Comparison of ENCODE assay signal across 17 cellular contexts in genomic region chr1:195908121-195908520, GRCh38.
DNase-seq lines count a peak whose midpoint lies in the region; ATAC-seq, FAIRE-seq and TF ChIP-seq lines count a peak whose summit lies in the region.
"Had no signal": no experiment of that assay in that cellular context is flagged by ENCODE, and none has a peak within 500 bp of the region (broad histone marks: within the 10 kb centered on the region; RNA-seq: fewer than 3 reads in every experiment).

No MANE protein-coding gene starts in this region.

- TF ChIP-seq CTCF in astrocyte of the spinal cord (IDR thresholded peaks at IDR 0.05; ENCODE audit: low read depth, low read length) (no peak), keratinocyte (optimal IDR thresholded peaks at IDR 0.05 in 1 of 3, IDR thresholded peaks at IDR 0.05 in 1 of 3, conservative IDR thresholded peaks at IDR 0.05 in 1 of 3; ENCODE audit: extremely low read depth in 1 of 3, insufficient read depth in 2 of 3, low read length in 3 of 3) (no peak), HepG2 (CRISPR knock-in tag; IDR thresholded peaks at IDR 0.05) (no peak)

- peak overlapping the region; percentile 62 for H3K4me2 ChIP-seq in keratinocyte (ENCODE audit: control insufficient read depth, extremely low read depth, insufficient read depth, low read depth, low read length)
- no peak overlapping the region for H3K4me2 ChIP-seq in HepG2 (ENCODE audit: low read depth, low read length)

- no peaks in the 10 kb centered on the region for H3K27me3 ChIP-seq in keratinocyte (ENCODE audit: control insufficient read depth, extremely low read depth, insufficient read depth, low read length)
- H3K27me3 ChIP-seq in HepG2 (ENCODE audit: control insufficient read depth in 1 of 2, insufficient read depth in 2 of 2, low read length in 2 of 2): no peaks in the 10 kb centered on the region
- H3K27me3 ChIP-seq: tibial artery had no signal

- no peak for TF ChIP-seq RAD21 in HepG2 (CRISPR knock-in tag; IDR thresholded peaks at IDR 0.05)

- H2AFZ ChIP-seq in keratinocyte (ENCODE audit: control insufficient read depth, low read length): peak overlapping the region; percentile 10
- H2AFZ ChIP-seq in HepG2 (ENCODE audit: low read length): no peak overlapping the region

- H4K20me1 ChIP-seq in keratinocyte (ENCODE audit: control insufficient read depth, extremely low read depth, insufficient read depth, low read length) (no peaks in the 10 kb centered on the region), HepG2 (ENCODE audit: insufficient read depth, low read length) (no peaks in the 10 kb centered on the region)

- H3K9me3 ChIP-seq in keratinocyte (ENCODE audit: control insufficient read depth, low read depth, low read length) (no peaks in the 10 kb centered on the region), HepG2 (ENCODE audit: low read length) (no peaks in the 10 kb centered on the region)
- H3K9me3 ChIP-seq: tibial artery had no signal

- no peaks in the 10 kb centered on the region for H3K79me2 ChIP-seq in keratinocyte (ENCODE audit: control insufficient read depth, insufficient read depth, low read length)
- H3K79me2 ChIP-seq in HepG2 (ENCODE audit: insufficient read depth, low read length): no peaks in the 10 kb centered on the region

- dilution Hi-C loops in keratinocyte (cut with MboI; ENCODE audit: extremely low pct_ligation_motif_present, low sequenced_read_pairs): no loop called here

- intact Hi-C loops in HepG2 (cut with micrococcal nuclease; ENCODE audit: unreplicated experiment): no loop called here

- CTCF ChIA-PET in HepG2 (lab: Yijun Ruan, JAX; ENCODE audit: low intra/inter-chr PET ratio, low total read pairs): no interaction called here

- no peak for ATAC-seq in HepG2
- ATAC-seq: right cardiac atrium, T-helper 17 cell had no signal

- H3K36me3 ChIP-seq in keratinocyte (ENCODE audit: control insufficient read depth in 2 of 2, extremely low read depth in 1 of 2, insufficient read depth in 2 of 2, low read length in 2 of 2) (no peaks in the 10 kb centered on the region), HepG2 (replicated peaks in 1 of 2; ENCODE audit: control insufficient read depth in 1 of 2, insufficient read depth in 2 of 2, low read length in 2 of 2) (no peaks in the 10 kb centered on the region)
- H3K36me3 ChIP-seq: tibial artery had no signal

- H3K9me1 ChIP-seq in keratinocyte (ENCODE audit: control insufficient read depth, extremely low read depth, insufficient read depth, low read length): no peaks in the 10 kb centered on the region

- no peak overlapping the region for H3K9ac ChIP-seq in keratinocyte (ENCODE audit: control insufficient read depth, extremely low read depth, insufficient read depth, low read length)
- H3K9ac ChIP-seq in HepG2 (ENCODE audit: insufficient read depth, low read depth, low read length): no peak overlapping the region

- peak; percentile 74 for FAIRE-seq in keratinocyte (lab: Jason Lieb, UNC)
- no peak for FAIRE-seq in HepG2 (lab: Jason Lieb, UNC)
- FAIRE-seq: HTR-8/SVneo had no signal

- in situ Hi-C loops in astrocyte of the spinal cord (cut with HindIII; ENCODE audit: low sequenced_read_pairs): no loop called here
- in situ Hi-C loops in HepG2 (cut with HindIII; ENCODE audit: extremely low pct_ligation_motif_present, low pct_unique_long_range_greater_than_20kb): no loop called here

- H3K4me1 ChIP-seq in keratinocyte (ENCODE audit: control insufficient read depth, extremely low read depth, insufficient read depth, low read length): peaks cover 13% of the 10 kb centered on the region
- H3K4me1 ChIP-seq in HepG2 (ENCODE audit: insufficient read depth, low read length): no peaks in the 10 kb centered on the region
- H3K4me1 ChIP-seq: tibial artery had no signal

- no TSS peak for BruUV-seq in HepG2 (replicated peaks; lab: Mats Ljungman, UMichigan)

- H3K4me3 ChIP-seq in astrocyte of the spinal cord (ENCODE audit: low read depth, low read length) (no peak overlapping the region), keratinocyte (ENCODE audit: control insufficient read depth in 2 of 3, extremely low read depth in 1 of 3, insufficient read depth in 2 of 3, low read depth in 1 of 3, low read length in 3 of 3) (no peak overlapping the region), HepG2 (replicated peaks in 1 of 3; ENCODE audit: insufficient read depth in 1 of 3, low read depth in 2 of 3, low read length in 3 of 3) (no peak overlapping the region)
- H3K4me3 ChIP-seq: tibial artery had no signal

- peak overlapping the region; percentile 53 for H3K27ac ChIP-seq in keratinocyte (ENCODE audit: control insufficient read depth, insufficient read depth, low read length)
- no peak overlapping the region for H3K27ac ChIP-seq in HepG2 (ENCODE audit: extremely low read length, insufficient read depth, low read length)
- H3K27ac ChIP-seq: tibial artery had no signal

- DNase-seq in ELR (ENCODE audit: low read depth): peak; percentile 78
- DNase-seq in MV-4-11 (lab: John Stamatoyannopoulos, UW): peak; percentile 64
- DNase-seq in astrocyte of the spinal cord (ENCODE audit: low read depth, low spot score): peak; percentile 8
- peak; percentile 21 for DNase-seq in keratinocyte (ENCODE audit: low read depth, low spot score)
- DNase-seq in NCI-H2081 (lab: John Stamatoyannopoulos, UW): no peak
- no peak for DNase-seq in DMS53 treated with DMSO at 0.1 percent for 48 hours (lab: John Stamatoyannopoulos, UW; ENCODE audit: unreplicated experiment)
- no peak for DNase-seq in occipital lobe (lab: John Stamatoyannopoulos, UW)
- no peak for DNase-seq in HepG2 (ENCODE audit: low spot score)
- DNase-seq: activated CD8-positive, alpha-beta memory T cell treated with anti-CD3 and anti-CD28 coated beads, Interleukin-2, amount 50 U/mL, for 48 hours; activated naive CD8-positive, alpha-beta T cell treated with anti-CD3 and anti-CD28 coated beads, Interleukin-2, amount 10 ng/mL, durations not matched to agents 7 days and 5 days; CD4-positive, alpha-beta T cell; erythroblast; NCI-H1092 treated with DMSO at 0.1 percent for 48 hours; right cardiac atrium; T-helper 17 cell; tibial artery had no signal

- no peak for TF ChIP-seq EP300 in HepG2 (IDR thresholded peaks at IDR 0.05; ENCODE audit: low read depth in 2 of 2, low read length in 2 of 2)
- TF ChIP-seq EP300 in HepG2 (CRISPR knock-in tag; IDR thresholded peaks at IDR 0.05; ENCODE audit: borderline replicate concordance): no peak

- no peak for TF ChIP-seq POLR2A in HepG2 (IDR thresholded peaks at IDR 0.05; ENCODE audit: insufficient read depth in 1 of 2, low read depth in 2 of 2, low read length in 2 of 2)

- WGBS in HepG2 (ENCODE audit: low lambda C conversion rate): 0% methylated on average over 1 of the region's 1 CpG

- POLR2A ChIA-PET in HepG2 (lab: Yijun Ruan, JAX): no interaction called here

TF ChIP-seq in HepG2, 621 proteins besides CTCF, POLR2A, EP300 and RAD21 (continues in another document):
- TF ChIP-seq RARA (CRISPR knock-in tag; IDR thresholded peaks at IDR 0.05) (no peak), CSRNP2 (CRISPR knock-in tag; conservative IDR thresholded peaks at IDR 0.05; ENCODE audit: low read depth) (no peak), TEAD2 (CRISPR knock-in tag; IDR thresholded peaks at IDR 0.05) (no peak), ONECUT2 (CRISPR knock-in tag; IDR thresholded peaks at IDR 0.05) (no peak), ZNF414 (CRISPR knock-in tag; IDR thresholded peaks at IDR 0.05) (no peak), PHF8 (CRISPR knock-in tag; IDR thresholded peaks at IDR 0.05) (no peak)
- TF ChIP-seq, protein P1, sequence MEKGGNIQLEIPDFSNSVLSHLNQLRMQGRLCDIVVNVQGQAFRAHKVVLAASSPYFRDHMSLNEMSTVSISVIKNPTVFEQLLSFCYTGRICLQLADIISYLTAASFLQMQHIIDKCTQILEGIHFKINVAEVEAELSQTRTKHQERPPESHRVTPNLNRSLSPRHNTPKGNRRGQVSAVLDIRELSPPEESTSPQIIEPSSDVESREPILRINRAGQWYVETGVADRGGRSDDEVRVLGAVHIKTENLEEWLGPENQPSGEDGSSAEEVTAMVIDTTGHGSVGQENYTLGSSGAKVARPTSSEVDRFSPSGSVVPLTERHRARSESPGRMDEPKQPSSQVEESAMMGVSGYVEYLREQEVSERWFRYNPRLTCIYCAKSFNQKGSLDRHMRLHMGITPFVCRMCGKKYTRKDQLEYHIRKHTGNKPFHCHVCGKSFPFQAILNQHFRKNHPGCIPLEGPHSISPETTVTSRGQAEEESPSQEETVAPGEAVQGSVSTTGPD (CRISPR knock-in tag; IDR thresholded peaks at IDR 0.05): no peak

Comparison
In these comparisons a context has a peak if more than half of its experiments do, and no peak if none do; other contexts are left out.
1. DNase-seq: peak in ELR (single experiment), MV-4-11 (single experiment), astrocyte of the spinal cord (single experiment) and keratinocyte (single experiment); none in NCI-H2081 (0 of 2), DMS53 treated with DMSO at 0.1 percent for 48 hours (single experiment), occipital lobe (single experiment) and HepG2 (single experiment).